In genomic region chr18:53165770-53166169, GRCh38 we compare ENCODE assay signal across 26 cellular contexts.
"Had no signal": no experiment of that assay in that cellular context is flagged by ENCODE, and none has a peak within 500 bp of the region (broad histone marks: within the 10 kb centered on the region; RNA-seq: fewer than 3 reads in every experiment).

No MANE protein-coding gene starts in this region.

- H3K4me3 ChIP-seq: breast epithelium, heart left ventricle, right lobe of liver, tibial nerve had no signal

- H3K4me1 ChIP-seq: breast epithelium, heart left ventricle, right lobe of liver, tibial nerve had no signal

- DNase-seq: activated CD4-positive, alpha-beta T cell treated with anti-CD3 and anti-CD28 coated beads for 1 hour; activated CD4-positive, alpha-beta T cell treated with anti-CD3 and anti-CD28 coated beads, Interleukin-2, amount 50 U/mL, for 1 hour; activated CD8-positive, alpha-beta T cell treated with anti-CD3 and anti-CD28 coated beads for 36 hours; activated naive CD8-positive, alpha-beta T cell treated with anti-CD3 and anti-CD28 coated beads, Interleukin-2, amount 50 U/mL, for 24 hours; activated T-cell treated with anti-CD3 and anti-CD28 coated beads, Interleukin-2, amount 50 U/mL, for 48 hours; amygdala; central memory CD4-positive, alpha-beta T cell; endodermal cell; foreskin fibroblast; heart left ventricle; hypothalamus; immature natural killer cell; kidney; left colon; mammary epithelial cell; right lobe of liver; stimulated activated CD4-positive, alpha-beta T cell treated with anti-CD3 and anti-CD28 coated beads, Interleukin-2, amount 100 ng/mL, for 48 hours; stimulated activated naive CD4-positive, alpha-beta T cell treated with Interleukin-2 at 50 U/mL for 16 hours had no signal

- H3K9me3 Mint-ChIP-seq: endodermal cell, nephron, WTC11 had no signal

- H3K9me3 ChIP-seq: breast epithelium, heart left ventricle, neutrophil, right lobe of liver, tibial nerve had no signal

- H3K4me1 Mint-ChIP-seq: activated naive CD4-positive, alpha-beta T cell treated with anti-CD3 and anti-CD28 coated beads, Interleukin-2, amount 50 U/mL, for 24 hours; activated naive CD8-positive, alpha-beta T cell treated with anti-CD3 and anti-CD28 coated beads, Interleukin-2, amount 50 U/mL, for 24 hours; endodermal cell; immature natural killer cell; nephron; WTC11 had no signal

- H3K4me3 Mint-ChIP-seq: activated CD8-positive, alpha-beta T cell treated with anti-CD3 and anti-CD28 coated beads for 36 hours; activated naive CD4-positive, alpha-beta T cell treated with anti-CD3 and anti-CD28 coated beads, Interleukin-2, amount 50 U/mL, for 24 hours; activated naive CD8-positive, alpha-beta T cell treated with anti-CD3 and anti-CD28 coated beads, Interleukin-2, amount 50 U/mL, for 24 hours; endodermal cell; immature natural killer cell; nephron; WTC11 had no signal

- H3K27me3 Mint-ChIP-seq: activated CD8-positive, alpha-beta T cell treated with anti-CD3 and anti-CD28 coated beads for 36 hours; activated naive CD4-positive, alpha-beta T cell treated with anti-CD3 and anti-CD28 coated beads, Interleukin-2, amount 50 U/mL, for 24 hours; activated naive CD8-positive, alpha-beta T cell treated with anti-CD3 and anti-CD28 coated beads, Interleukin-2, amount 50 U/mL, for 24 hours had no signal

- H3K27ac Mint-ChIP-seq: activated CD8-positive, alpha-beta T cell treated with anti-CD3 and anti-CD28 coated beads for 36 hours; activated naive CD4-positive, alpha-beta T cell treated with anti-CD3 and anti-CD28 coated beads, Interleukin-2, amount 50 U/mL, for 24 hours; activated naive CD8-positive, alpha-beta T cell treated with anti-CD3 and anti-CD28 coated beads, Interleukin-2, amount 50 U/mL, for 24 hours; activated T-helper 2 cell treated with anti-CD3 and anti-CD28 coated beads, Interferon-gamma antibody, Interleukin-2, Interleukin-4, amounts not matched to agents 10 μg/mL and 5 μg/mL and 100 μg/mL, durations not matched to agents 14 hours and 24 hours and 36 hours; endodermal cell; immature natural killer cell; nephron; WTC11 had no signal

- H3K36me3 ChIP-seq: breast epithelium, heart left ventricle, neutrophil, right lobe of liver, tibial nerve had no signal

- H3K27ac ChIP-seq: breast epithelium, heart left ventricle, neutrophil, right lobe of liver, tibial nerve had no signal

- H3K36me3 Mint-ChIP-seq: activated naive CD4-positive, alpha-beta T cell treated with anti-CD3 and anti-CD28 coated beads, Interleukin-2, amount 50 U/mL, for 24 hours; WTC11 had no signal

- H3K27me3 ChIP-seq: breast epithelium, heart left ventricle, neutrophil, right lobe of liver, tibial nerve had no signal

- ATAC-seq: activated CD8-positive, alpha-beta T cell treated with anti-CD3 and anti-CD28 coated beads for 36 hours; activated naive CD8-positive, alpha-beta T cell treated with anti-CD3 and anti-CD28 coated beads, Interleukin-2, amount 50 U/mL, for 24 hours; esophagus mucosa; heart left ventricle; left colon; right lobe of liver; WTC11 had no signal
